Comparison of ENCODE assay signal across 8 cellular contexts in genomic region chr9:136532799-136533774, GRCh38. TPM values are rescaled to one million over a fixed set of nuclear protein-coding genes. Genes with fewer than 3 reads are reported as not detected.
DNase-seq lines count a peak whose midpoint lies in the region; ATAC-seq and TF ChIP-seq lines count a peak whose summit lies in the region.

No MANE protein-coding gene starts in this region.

- peak overlapping the region; percentile 29 to 84 (median 70) for H3K27ac ChIP-seq in heart left ventricle
- no peak overlapping the region for H3K27ac ChIP-seq in neuronal stem cell (replicated peaks; ENCODE audit: low read length)
- H3K27ac ChIP-seq in vagina = peak overlapping the region; percentile 69

- no peaks in the 10 kb centered on the region for H3K27me3 Mint-ChIP-seq in activated naive CD4-positive, alpha-beta T cell treated with anti-CD3 and anti-CD28 coated beads, Interleukin-2, amount 50 U/mL, for 24 hours

- H3K4me3 Mint-ChIP-seq in activated naive CD4-positive, alpha-beta T cell treated with anti-CD3 and anti-CD28 coated beads, Interleukin-2, amount 50 U/mL, for 24 hours = peak overlapping the region; percentile 79

- H3K27me3 ChIP-seq in heart left ventricle (no peaks in the 10 kb centered on the region), neuronal stem cell (ENCODE audit: control insufficient read depth in 3 of 3, insufficient read depth in 3 of 3, low read depth in 1 of 3, low read length in 3 of 3) (no peaks in the 10 kb centered on the region), vagina (no peaks in the 10 kb centered on the region)

- TF ChIP-seq POLR2A in heart left ventricle (IDR thresholded peaks at IDR 0.05) (no peak), vagina (IDR thresholded peaks at IDR 0.05) (no peak)

- peak overlapping the region; percentile 63 for H3K9ac ChIP-seq in neuronal stem cell (ENCODE audit: low read depth, low read length, poor library complexity)

- H3K9me3 ChIP-seq in heart left ventricle (no peaks in the 10 kb centered on the region), neuronal stem cell (replicated peaks in 1 of 2; ENCODE audit: control insufficient read depth in 2 of 2, insufficient read depth in 1 of 2, low read depth in 1 of 2, low read length in 2 of 2) (peaks cover 0 to 2% of the 10 kb centered on the region in 2 donors), vagina (no peaks in the 10 kb centered on the region)

- H2BK12ac ChIP-seq in neuronal stem cell (ENCODE audit: low read length) = no peak overlapping the region

- H3K36me3 Mint-ChIP-seq in activated naive CD4-positive, alpha-beta T cell treated with anti-CD3 and anti-CD28 coated beads, Interleukin-2, amount 50 U/mL, for 24 hours = peaks cover 1% of the 10 kb centered on the region

- no peak overlapping the region for H4K8ac ChIP-seq in neuronal stem cell (ENCODE audit: low read depth, low read length)

- H3K9me3 Mint-ChIP-seq in activated naive CD4-positive, alpha-beta T cell treated with anti-CD3 and anti-CD28 coated beads, Interleukin-2, amount 50 U/mL, for 24 hours = no peaks in the 10 kb centered on the region

- DNase-seq in heart left ventricle (no peak), left cardiac atrium (no peak), neuronal stem cell (ENCODE audit: low spot score) (no peak), vagina (ENCODE audit: extremely low spot score in 2 of 2) (no peak), NOMO-1 treated with dmso at 0.1 percent for 144 hours (lab: John Stamatoyannopoulos, UW; ENCODE audit: unreplicated experiment) (no peak), HT-29 (ENCODE audit: low spot score) (no peak), DMS 273 treated with DMSO at 0.1 percent for 48 hours (lab: John Stamatoyannopoulos, UW) (no peak)

- no peak overlapping the region for H4K91ac ChIP-seq in neuronal stem cell (ENCODE audit: low read depth, low read length, poor library complexity)

- H3K36me3 ChIP-seq in heart left ventricle = peaks cover 0 to 35% (median 11%) of the 10 kb centered on the region in 9 donors
- H3K36me3 ChIP-seq in neuronal stem cell (replicated peaks in 1 of 2; ENCODE audit: control insufficient read depth in 2 of 2, insufficient read depth in 2 of 2, low read length in 2 of 2) = peaks cover 24 to 51% of the 10 kb centered on the region in 2 donors
- no peaks in the 10 kb centered on the region for H3K36me3 ChIP-seq in vagina

- H2BK5ac ChIP-seq in neuronal stem cell (ENCODE audit: low read length) = peak overlapping the region; percentile 87

- H3K4me1 ChIP-seq in heart left ventricle = peaks cover 41 to 92% (median 85%) of the 10 kb centered on the region in 12 donors
- peaks cover 2 to 39% of the 10 kb centered on the region in 2 donors for H3K4me1 ChIP-seq in neuronal stem cell (ENCODE audit: control insufficient read depth in 2 of 2, insufficient read depth in 1 of 2, low read depth in 1 of 2, low read length in 2 of 2)
- H3K4me1 ChIP-seq in vagina = peaks cover 94% of the 10 kb centered on the region

- H3K4me3 ChIP-seq in heart left ventricle = peak overlapping the region in 5 of 12 donors; percentile 7 to 28 (median 23)
- H3K4me3 ChIP-seq in neuronal stem cell (ENCODE audit: low read length in 2 of 2) = no peak overlapping the region
- H3K4me3 ChIP-seq in vagina = peak overlapping the region in 1 of 2 donors; percentile 5

- peaks cover 54% of the 10 kb centered on the region for H3K4me1 Mint-ChIP-seq in activated naive CD4-positive, alpha-beta T cell treated with anti-CD3 and anti-CD28 coated beads, Interleukin-2, amount 50 U/mL, for 24 hours

- H3K79me1 ChIP-seq in neuronal stem cell (ENCODE audit: low read depth, low read length) = peaks cover 40% of the 10 kb centered on the region

- TF ChIP-seq CTCF in heart left ventricle (IDR thresholded peaks at IDR 0.05) (no peak), vagina (IDR thresholded peaks at IDR 0.05) (no peak)

- H3K4ac ChIP-seq in neuronal stem cell (ENCODE audit: low read length) = no peak overlapping the region

- peak overlapping the region; percentile 95 for H3K14ac ChIP-seq in neuronal stem cell (ENCODE audit: low read length)

- H3K27ac Mint-ChIP-seq in activated naive CD4-positive, alpha-beta T cell treated with anti-CD3 and anti-CD28 coated beads, Interleukin-2, amount 50 U/mL, for 24 hours = peak overlapping the region; percentile 90

- H3K23ac ChIP-seq in neuronal stem cell (ENCODE audit: low read depth, low read length, poor library complexity) = no peak overlapping the region

- H3K18ac ChIP-seq in neuronal stem cell (ENCODE audit: low read length) = peak overlapping the region; percentile 64

- H2AK5ac ChIP-seq in neuronal stem cell (ENCODE audit: low read depth, low read length) = peak overlapping the region; percentile 25

- H3K4me2 ChIP-seq in neuronal stem cell (ENCODE audit: insufficient read depth, low read length, poor library complexity, severe bottlenecking) = no peak overlapping the region

- intact Hi-C loops in heart left ventricle (cut with DNase I) (loop anchor here in 1 of 10 donors (5.0 kb wide), 1 partner anchor 41 kb away; no protein-coding TSS in a partner anchor), left cardiac atrium (cut with DNase I) (no loop called here), vagina (cut with DNase I) (no loop called here)

- ATAC-seq in heart left ventricle (peak in 2 of 4 donors; percentile 7 to 16), left cardiac atrium (no peak)

- H2BK15ac ChIP-seq in neuronal stem cell (ENCODE audit: low read length) = no peak overlapping the region

- H2AFZ ChIP-seq in neuronal stem cell (ENCODE audit: low read length) = no peak overlapping the region

- WGBS in heart left ventricle, 4 donors = 57 to 81% (median 65%) methylated on average over 5 to 35 of the region's 35 CpGs
- WGBS in neuronal stem cell (ENCODE audit: extremely low coverage in 2 of 2, insufficient read length in 2 of 2, insufficient replicate concordance in 1 of 2), 2 donors = no CpG with 5 or more reads among the region's 35 CpGs

- no peak overlapping the region for H2BK120ac ChIP-seq in neuronal stem cell (ENCODE audit: low read depth, low read length)

RNA-seq across cellular contexts. Expression of gene NOTCH1, which starts 12.8 kb away (rescaled TPM):
- 10 to 100 TPM; 12.1 to 47.3 (median 22.1) TPM for total RNA-seq in heart left ventricle
- polyA plus RNA-seq in heart left ventricle = 10 to 100 TPM in 1 of 2 donors, 1 to 10 TPM in 1; 8.0 to 12.1 TPM
- total RNA-seq in left cardiac atrium = 10 to 100 TPM; 22.7 to 36.0 TPM
- polyA plus RNA-seq in neuronal stem cell (2013, experiment 1 of 2) = 32.9 TPM
- polyA plus RNA-seq in neuronal stem cell (2013, experiment 2 of 2) = 33.2 TPM
- total RNA-seq in vagina = 67.0 TPM
- total RNA-seq in HT-29 (2014; rRNA removed; shearing (Covaris generic)) = 39.8 and 57.7 TPM in 2 replicates

RNA-seq across cellular contexts. Expression of gene SEC16A, which starts 50.2 kb away (rescaled TPM):
- 10 to 100 TPM; 21.1 to 53.3 (median 30.2) TPM for total RNA-seq in heart left ventricle
- polyA plus RNA-seq in heart left ventricle = 10 to 100 TPM; 20.9 to 29.9 TPM
- 10 to 100 TPM; 27.4 to 40.8 TPM for total RNA-seq in left cardiac atrium
- 14.7 TPM for polyA plus RNA-seq in neuronal stem cell (2013, experiment 1 of 2)
- polyA plus RNA-seq in neuronal stem cell (2013, experiment 2 of 2) = 15.9 TPM
- total RNA-seq in vagina = 52.3 TPM
- 37.9 and 43.5 TPM in 2 replicates for total RNA-seq in HT-29 (2014; rRNA removed; shearing (Covaris generic))
